Comparison of ENCODE assay signal across 12 cellular contexts in the genomic region with DNA sequence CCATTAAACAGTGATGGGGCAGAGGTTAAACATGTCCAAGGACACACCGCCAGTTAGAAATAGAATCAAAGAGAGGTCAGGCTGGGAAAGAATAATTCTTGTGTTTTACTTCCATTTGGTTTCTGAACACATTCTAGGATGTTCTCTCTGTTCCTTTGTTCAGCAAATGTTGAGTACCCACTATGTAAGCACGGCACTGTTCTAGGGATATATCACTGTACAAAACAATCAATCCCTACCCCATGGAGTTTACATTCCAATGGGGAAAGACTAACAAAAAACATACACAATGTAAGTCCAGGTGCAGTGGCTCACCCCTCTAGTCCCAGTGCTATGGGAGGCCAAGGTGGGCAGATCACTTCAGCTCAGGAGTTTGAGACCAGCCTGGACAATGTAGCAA. TPM values are rescaled to one million over a fixed set of nuclear protein-coding genes. Genes with fewer than 3 reads are reported as not detected.
"Had no signal": no experiment of that assay in that cellular context is flagged by ENCODE, and none has a peak within 500 bp of the region (broad histone marks: within the 10 kb centered on the region; RNA-seq: fewer than 3 reads in every experiment).

No MANE protein-coding gene starts in this region.

- H3K9ac ChIP-seq: GM23248 had no signal

- H3K4me1 ChIP-seq: HAP-1 had no signal

- H3K4me2 ChIP-seq: GM23338 had no signal

- H3K36me3 ChIP-seq: HAP-1 had no signal

- ATAC-seq: GM23338, HCT116 had no signal

- DNase-seq: GM23248, GOT3, H7, H9, HCEC 1CT, HFFc6 had no signal

- FAIRE-seq: H1, H54 had no signal

- H3K4me3 ChIP-seq: GM23248, GM23338, HAP-1 had no signal

- H3K9me3 ChIP-seq: HAP-1 had no signal

- H3K27ac ChIP-seq: GM23248 had no signal

- H2AFZ ChIP-seq: GM23248, GM23338 had no signal

RNA-seq across cellular contexts. Expression of gene MYOCOS, which starts 6.2 kb away (rescaled TPM):
- total RNA-seq: GM23248, GM23338, H1, H4, H7, HFFc6 had no signal
- polyA plus RNA-seq: GM23248, GM23338, H1 had no signal

RNA-seq across cellular contexts. Expression of gene MYOC, which starts 24.3 kb away (rescaled TPM):
- total RNA-seq: GM23248, GM23338, H1, H4, H7, H9 had no signal
- polyA plus RNA-seq: GM23248, GM23338, H1 had no signal
